8 cellular contexts compared by ENCODE assay signal in genomic region chr11:2268911-2269600, GRCh38. TPM values are rescaled to one million over a fixed set of nuclear protein-coding genes. Genes with fewer than 3 reads are reported as not detected.
DNase-seq lines count a peak whose midpoint lies in the region; TF ChIP-seq lines count a peak whose summit lies in the region.

No MANE protein-coding gene starts in this region.

- H3K27me3 ChIP-seq in brain microvascular endothelial cell (replicated peaks) = peaks cover 64% of the 10 kb centered on the region

- TF ChIP-seq CTCF in brain microvascular endothelial cell (IDR thresholded peaks at IDR 0.05; ENCODE audit: low read depth, low read length, missing control alignments) = no peak

- intact Hi-C loops in head of caudate nucleus (cut with DNase I) = no loop called here

- no peak overlapping the region for H3K27ac ChIP-seq in brain microvascular endothelial cell

- in situ Hi-C loops in brain microvascular endothelial cell (cut with HindIII; ENCODE audit: low pct_ligation_motif_present, low sequenced_read_pairs) = no loop called here

- no peak overlapping the region for H3K4me3 ChIP-seq in brain microvascular endothelial cell (ENCODE audit: low read depth, low read length)

- no peaks in the 10 kb centered on the region for H3K36me3 ChIP-seq in brain microvascular endothelial cell (replicated peaks)

- DNase-seq in COR-L47 (lab: John Stamatoyannopoulos, UW) (peak; percentile 65), NCI-H2196 (lab: John Stamatoyannopoulos, UW; ENCODE audit: unreplicated experiment) (peak; percentile 81), head of caudate nucleus (peak in 28 of 42 donors; percentile 12 to 76 (median 45)), pons (ENCODE audit: low spot score) (peak; percentile 27), ureter (ENCODE audit: low spot score) (peak; percentile 79), brain microvascular endothelial cell (no peak), NCI-H446 (lab: John Stamatoyannopoulos, UW) (no peak)
- peak; percentile 88 to 91 for DNase-seq in activated T-cell treated with anti-CD3 and anti-CD28 coated beads, Interleukin-2, amount 50 U/mL, for 48 hours

RNA-seq across cellular contexts. Expression of gene ASCL2, which starts 1.3 kb away (rescaled TPM):
- 7.9 TPM for total RNA-seq in ureter

RNA-seq across cellular contexts. Expression of gene C11orf21, which starts 32.7 kb away (rescaled TPM):
- total RNA-seq in ureter = 2.3 TPM

RNA-seq across cellular contexts. Expression of gene TSPAN32, which starts 32.8 kb away (rescaled TPM):
- 4.3 TPM for total RNA-seq in ureter

Comparison
In these comparisons a context has a peak if more than half of its experiments do, and no peak if none do; other contexts are left out.
1. DNase-seq: peak in COR-L47 (single experiment), NCI-H2196 (single experiment), activated T-cell treated with anti-CD3 and anti-CD28 coated beads, Interleukin-2, amount 50 U/mL, for 48 hours (2 of 2), head of caudate nucleus (28 of 42), pons (single experiment) and ureter (single experiment); none in brain microvascular endothelial cell (single experiment) and NCI-H446 (0 of 2).